Comparison of ENCODE assay signal across 26 cellular contexts in genomic region chr17:81686614-81687013, GRCh38.
"Had no signal": no experiment of that assay in that cellular context is flagged by ENCODE, and none has a peak within 500 bp of the region (broad histone marks: within the 10 kb centered on the region; RNA-seq: fewer than 3 reads in every experiment).

No MANE protein-coding gene starts in this region.

- H3K36me3 Mint-ChIP-seq: natural killer cell treated with Interleukin-12 subunit alpha and Interleukin-12 subunit beta and Interleukin-15 and Interleukin-18, amount 100 ng/mL, for 72 hours had no signal

- ATAC-seq: activated CD4-positive, alpha-beta T cell treated with anti-CD3 and anti-CD28 coated beads for 36 hours; activated CD8-positive, alpha-beta memory T cell treated with anti-CD3 and anti-CD28 coated beads, Interleukin-2, amount 10 ng/mL, durations not matched to agents 7 days and 5 days; activated CD8-positive, alpha-beta T cell treated with anti-CD3 and anti-CD28 coated beads, Interleukin-2, amount 10 ng/mL, durations not matched to agents 7 days and 5 days; effector memory CD8-positive, alpha-beta T cell; esophagus mucosa; foreskin keratinocyte; left ventricle myocardium superior; mucosa of descending colon; natural killer cell treated with Interleukin-12 subunit alpha and Interleukin-12 subunit beta and Interleukin-15 and Interleukin-18, amount 100 ng/mL, for 72 hours; stimulated activated naive CD8-positive, alpha-beta T cell treated with anti-CD3 and anti-CD28 coated beads, Interleukin-15, Interleukin-2, amounts not matched to agents 100 U/mL and 50 U/mL, for 24 hours; T-cell had no signal

- DNase-seq: activated B cell treated with CpG ODN at 0.5 μM for 24 hours; activated CD4-positive, alpha-beta T cell treated with anti-CD3 and anti-CD28 coated beads for 36 hours; activated CD8-positive, alpha-beta memory T cell treated with anti-CD3 and anti-CD28 coated beads, Interleukin-2, amount 10 ng/mL, durations not matched to agents 7 days and 5 days; activated CD8-positive, alpha-beta T cell treated with anti-CD3 and anti-CD28 coated beads, Interleukin-2, amount 10 ng/mL, durations not matched to agents 7 days and 5 days; activated effector memory CD4-positive, alpha-beta T cell treated with anti-CD3 and anti-CD28 coated beads, Interleukin-2, amount 50 U/mL, for 16 hours; activated naive CD4-positive, alpha-beta T cell treated with anti-CD3 and anti-CD28 coated beads for 36 hours; activated naive CD8-positive, alpha-beta T cell treated with anti-CD3 and anti-CD28 coated beads for 36 hours; adrenal gland; aorta; effector memory CD8-positive, alpha-beta T cell; foreskin keratinocyte; left ventricle myocardium superior; mucosa of descending colon; stimulated activated CD4-positive, alpha-beta T cell treated with anti-CD3 and anti-CD28 coated beads, Interleukin-15, amount 100 ng/mL, for 24 hours; stimulated activated CD4-positive, alpha-beta T cell treated with anti-CD3 and anti-CD28 coated beads, Interleukin-2, amount 100 ng/mL, for 24 hours; stimulated activated naive CD8-positive, alpha-beta T cell treated with anti-CD3 and anti-CD28 coated beads, Interleukin-15, Interleukin-2, amounts not matched to agents 100 U/mL and 50 U/mL, for 24 hours; substantia nigra; T-cell; uterus had no signal

- H2AFZ ChIP-seq: parathyroid adenoma had no signal

- H3K9ac ChIP-seq: parathyroid adenoma had no signal

- H3K4me3 ChIP-seq: adrenal gland, coronary artery, mucosa of descending colon, right atrium auricular region, uterus had no signal

- H3K27ac ChIP-seq: adrenal gland, coronary artery, foreskin keratinocyte, parathyroid adenoma, right atrium auricular region, uterus had no signal

- H3K36me3 ChIP-seq: uterus had no signal

- H3K4me3 Mint-ChIP-seq: activated B cell treated with CpG ODN at 0.5 μM for 24 hours; activated CD8-positive, alpha-beta memory T cell treated with anti-CD3 and anti-CD28 coated beads, Interleukin-2, amount 10 ng/mL, durations not matched to agents 7 days and 5 days; activated CD8-positive, alpha-beta T cell treated with anti-CD3 and anti-CD28 coated beads, Interleukin-2, amount 10 ng/mL, durations not matched to agents 7 days and 5 days; activated naive CD4-positive, alpha-beta T cell treated with anti-CD3 and anti-CD28 coated beads for 36 hours; natural killer cell treated with Interleukin-12 subunit alpha and Interleukin-12 subunit beta and Interleukin-15 and Interleukin-18, amount 100 ng/mL, for 72 hours; type B pancreatic cell had no signal

- H3K27ac Mint-ChIP-seq: activated B cell treated with CpG ODN at 0.5 μM for 24 hours; activated CD4-positive, alpha-beta T cell treated with anti-CD3 and anti-CD28 coated beads for 36 hours; activated CD8-positive, alpha-beta memory T cell treated with anti-CD3 and anti-CD28 coated beads, Interleukin-2, amount 10 ng/mL, durations not matched to agents 7 days and 5 days; activated CD8-positive, alpha-beta T cell treated with anti-CD3 and anti-CD28 coated beads, Interleukin-2, amount 10 ng/mL, durations not matched to agents 7 days and 5 days; activated naive CD4-positive, alpha-beta T cell treated with anti-CD3 and anti-CD28 coated beads for 36 hours; activated naive CD8-positive, alpha-beta T cell treated with anti-CD3 and anti-CD28 coated beads for 36 hours; T-helper 2 cell treated with Interferon-gamma antibody and Interleukin-4, amounts not matched to agents 5 μg/mL and 100 μg/mL, for 36 hours; type B pancreatic cell had no signal

- H3K27me3 Mint-ChIP-seq: activated B cell treated with CpG ODN at 0.5 μM for 24 hours; activated CD4-positive, alpha-beta T cell treated with anti-CD3 and anti-CD28 coated beads for 36 hours; activated CD8-positive, alpha-beta memory T cell treated with anti-CD3 and anti-CD28 coated beads, Interleukin-2, amount 10 ng/mL, durations not matched to agents 7 days and 5 days; activated naive CD8-positive, alpha-beta T cell treated with anti-CD3 and anti-CD28 coated beads for 36 hours; effector memory CD8-positive, alpha-beta T cell; natural killer cell treated with Interleukin-12 subunit alpha and Interleukin-12 subunit beta and Interleukin-15 and Interleukin-18, amount 100 ng/mL, for 72 hours; T-cell; type B pancreatic cell had no signal

- H3K27me3 ChIP-seq: adrenal gland, foreskin keratinocyte, right atrium auricular region, uterus had no signal

- H3K9me3 ChIP-seq: adrenal gland, mucosa of descending colon, right atrium auricular region, uterus had no signal

- H3K9me3 Mint-ChIP-seq: activated B cell treated with CpG ODN at 0.5 μM for 24 hours; activated naive CD4-positive, alpha-beta T cell treated with anti-CD3 and anti-CD28 coated beads for 36 hours; activated naive CD8-positive, alpha-beta T cell treated with anti-CD3 and anti-CD28 coated beads for 36 hours; effector memory CD8-positive, alpha-beta T cell; natural killer cell treated with Interleukin-12 subunit alpha and Interleukin-12 subunit beta and Interleukin-15 and Interleukin-18, amount 100 ng/mL, for 72 hours; T-cell; T-helper 2 cell treated with Interferon-gamma antibody and Interleukin-4, amounts not matched to agents 5 μg/mL and 100 μg/mL, for 36 hours; type B pancreatic cell had no signal
